Comparison of ENCODE assay signal across 9 cellular contexts in the genomic region with DNA sequence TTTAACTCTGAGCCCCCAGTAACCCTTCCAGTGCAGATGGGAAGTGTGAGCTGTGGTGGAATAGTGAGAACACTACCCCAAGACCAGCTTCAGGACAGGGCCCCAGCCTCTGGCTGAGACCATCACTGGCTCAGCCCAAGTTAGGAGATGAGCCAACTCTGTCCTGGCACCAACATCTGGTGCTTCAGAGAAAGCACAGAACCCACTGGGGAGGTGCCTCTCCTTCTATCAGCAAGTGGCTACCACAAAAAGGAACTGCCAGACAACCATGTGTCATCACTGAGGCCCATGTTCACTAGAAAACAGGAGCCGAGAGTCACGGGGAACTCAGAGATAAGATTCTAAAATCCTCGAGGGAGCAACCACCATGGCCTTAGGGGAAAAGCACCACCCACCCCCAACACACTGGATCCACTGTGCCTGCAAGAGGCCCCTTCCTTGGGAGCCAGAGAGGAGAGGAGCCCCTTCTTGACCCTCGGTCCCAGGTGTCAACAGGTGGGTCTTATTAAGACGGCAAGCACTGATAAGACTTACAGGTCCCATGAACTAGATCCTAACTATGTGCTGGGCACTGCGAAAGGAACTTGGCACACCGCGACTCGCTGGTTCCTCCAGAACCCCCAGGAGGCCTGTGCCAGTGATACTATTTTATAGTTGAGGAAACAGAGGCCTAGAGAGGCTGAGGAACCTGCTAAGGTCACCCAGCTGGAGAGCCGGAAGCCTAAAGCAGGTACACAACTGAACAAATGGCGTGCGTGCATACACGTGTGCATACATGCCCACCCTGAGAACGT.
A peak's percentile ranks its signal among the peaks of the same experiment; 100 is the strongest.
DNase-seq lines count a peak whose midpoint lies in the region; ATAC-seq and TF ChIP-seq lines count a peak whose summit lies in the region.
"Had no signal": no experiment of that assay in that cellular context is flagged by ENCODE, and none has a peak within 500 bp of the region (broad histone marks: within the 10 kb centered on the region; RNA-seq: fewer than 3 reads in every experiment).

No MANE protein-coding gene starts in this region.

- H3K36me3 ChIP-seq in skeletal muscle tissue (ENCODE audit: control insufficient read depth in 3 of 3, insufficient read depth in 3 of 3, low read length in 3 of 3), result peaks cover 0 to 2% (median 0%) of the 10 kb centered on the region in 3 donors

- H3K4me3 ChIP-seq in fibroblast of pulmonary artery (replicated peaks; ENCODE audit: low read depth, low read length) (no peak overlapping the region), skeletal muscle tissue (ENCODE audit: low read length in 3 of 3) (peak overlapping the region in 1 of 3 donors; percentile 9)

- POLR2A ChIA-PET in activated CD4-positive, alpha-beta memory T cell treated with anti-CD3 and anti-CD28 coated beads for 36 hours (lab: Charles Lee), result interaction anchor here (1.1 kb wide), 1 partner anchor 47 kb away, joined by 4 read pairs; no protein-coding TSS in a partner anchor

- no peaks in the 10 kb centered on the region for H3K9me3 ChIP-seq in skeletal muscle tissue (ENCODE audit: control insufficient read depth in 3 of 3, low read length in 3 of 3)

- CTCF ChIA-PET in activated CD4-positive, alpha-beta memory T cell treated with anti-CD3 and anti-CD28 coated beads for 36 hours (lab: Charles Lee), result interaction anchor here (0.6 kb wide), 1 partner anchor 101 kb away, joined by 3 read pairs; no protein-coding TSS in a partner anchor

- H3K9me3 Mint-ChIP-seq in activated CD4-positive, alpha-beta memory T cell treated with anti-CD3 and anti-CD28 coated beads for 36 hours, result no peaks in the 10 kb centered on the region

- peak overlapping the region; percentile 94 for H3K27ac Mint-ChIP-seq in activated CD4-positive, alpha-beta memory T cell treated with anti-CD3 and anti-CD28 coated beads for 36 hours

- H3K27ac ChIP-seq in skeletal muscle tissue (ENCODE audit: low read depth, low read length), result peak overlapping the region; percentile 29
- H3K27ac ChIP-seq: C4-2B had no signal

- intact Hi-C loops in activated CD4-positive, alpha-beta memory T cell treated with anti-CD3 and anti-CD28 coated beads for 36 hours (cut with micrococcal nuclease), result loop anchor here (1.0 to 2.0 kb wide), 5 partner anchors 9 to 99 kb away; no protein-coding TSS in a partner anchor

- TF ChIP-seq CTCF in fibroblast of pulmonary artery (IDR thresholded peaks at IDR 0.05; ENCODE audit: low read length, missing control alignments), result no peak

- H3K27me3 Mint-ChIP-seq in activated CD4-positive, alpha-beta memory T cell treated with anti-CD3 and anti-CD28 coated beads for 36 hours, result no peaks in the 10 kb centered on the region

- no peaks in the 10 kb centered on the region for H3K27me3 ChIP-seq in skeletal muscle tissue (ENCODE audit: control insufficient read depth in 3 of 3, insufficient read depth in 3 of 3, low read length in 3 of 3)

- peak; percentile 55 for DNase-seq in activated naive CD4-positive, alpha-beta T cell treated with Interleukin-2 at 50 U/mL for 16 hours
- no peak for DNase-seq in activated naive CD4-positive, alpha-beta T cell (lab: John Stamatoyannopoulos, UW)
- DNase-seq in HUDEP-2 (lab: John Stamatoyannopoulos, UW; ENCODE audit: unreplicated experiment in 76 of 76) (peak in 75 of 76 experiments; percentile 62 to 96 (median 87)), fibroblast of pulmonary artery (ENCODE audit: low read depth) (peak; percentile 66), dermis blood vessel endothelial cell (no peak)
- DNase-seq in activated CD4-positive, alpha-beta memory T cell treated with anti-CD3 and anti-CD28 coated beads for 36 hours, result peak; percentile 76

- H3K4me1 ChIP-seq in skeletal muscle tissue (ENCODE audit: control insufficient read depth in 3 of 3, insufficient read depth in 3 of 3, low read length in 3 of 3), result peaks cover 54 to 81% (median 60%) of the 10 kb centered on the region in 3 donors

- H3K9ac ChIP-seq in skeletal muscle tissue (ENCODE audit: low read depth in 1 of 3, low read length in 3 of 3), result peak overlapping the region in 2 of 3 donors; percentile 40 to 60

- ATAC-seq in GM18858 (IDR thresholded peaks at IDR 0.05; ENCODE audit: unreplicated experiment), result no peak

- peaks cover 78% of the 10 kb centered on the region for H3K4me1 Mint-ChIP-seq in activated CD4-positive, alpha-beta memory T cell treated with anti-CD3 and anti-CD28 coated beads for 36 hours (ENCODE audit: low read depth)

- peaks cover 8% of the 10 kb centered on the region for H3K36me3 Mint-ChIP-seq in activated CD4-positive, alpha-beta memory T cell treated with anti-CD3 and anti-CD28 coated beads for 36 hours

- peak overlapping the region; percentile 54 for H3K4me3 Mint-ChIP-seq in activated CD4-positive, alpha-beta memory T cell treated with anti-CD3 and anti-CD28 coated beads for 36 hours

Comparison
In these comparisons a context has a peak if more than half of its experiments do, and no peak if none do; other contexts are left out.
1. DNase-seq: peak in activated naive CD4-positive, alpha-beta T cell treated with Interleukin-2 at 50 U/mL for 16 hours (single experiment), HUDEP-2 (75 of 76), activated CD4-positive, alpha-beta memory T cell treated with anti-CD3 and anti-CD28 coated beads for 36 hours (single experiment) and fibroblast of pulmonary artery (single experiment); none in activated naive CD4-positive, alpha-beta T cell (0 of 4) and dermis blood vessel endothelial cell (single experiment).